Comparison of ENCODE assay signal across 22 cellular contexts in genomic region chr10:25639646-25640045, GRCh38.
A peak's percentile ranks its signal among the peaks of the same experiment; 100 is the strongest.
DNase-seq lines count a peak whose midpoint lies in the region; ATAC-seq and TF ChIP-seq lines count a peak whose summit lies in the region.
"Had no signal": no experiment of that assay in that cellular context is flagged by ENCODE, and none has a peak within 500 bp of the region (broad histone marks: within the 10 kb centered on the region; RNA-seq: fewer than 3 reads in every experiment).

No MANE protein-coding gene starts in this region.

- H3K9me3 ChIP-seq in H9 (ENCODE audit: control insufficient read depth, low read depth, low read length) (no peaks in the 10 kb centered on the region), tibial nerve (no peaks in the 10 kb centered on the region)
- H3K9me3 ChIP-seq in effector memory CD4-positive, alpha-beta T cell (ENCODE audit: control insufficient read depth, low read length) = no peaks in the 10 kb centered on the region
- H3K9me3 ChIP-seq: BLaER1, HAP-1, pancreas had no signal

- no peaks in the 10 kb centered on the region for H4K20me1 ChIP-seq in H9 (ENCODE audit: control insufficient read depth, insufficient read depth, insufficient read length)
- H4K20me1 ChIP-seq: BLaER1 had no signal

- no peaks in the 10 kb centered on the region for H3K4me1 Mint-ChIP-seq in H9
- H3K4me1 Mint-ChIP-seq: nephron progenitor cell; stimulated activated naive CD8-positive, alpha-beta T cell treated with anti-CD3 and anti-CD28 coated beads, Interleukin-15, amount 100 ng/mL, for 72 hours had no signal

- H2BK15ac ChIP-seq in H9 (ENCODE audit: low read depth, low read length) = no peak overlapping the region

- no peaks in the 10 kb centered on the region for H3K27me3 Mint-ChIP-seq in H9 (ENCODE audit: low read depth)
- H3K27me3 Mint-ChIP-seq: stimulated activated naive CD8-positive, alpha-beta T cell treated with anti-CD3 and anti-CD28 coated beads, Interleukin-15, amount 100 ng/mL, for 72 hours had no signal

- H3K36me3 ChIP-seq in effector memory CD4-positive, alpha-beta T cell (ENCODE audit: control insufficient read depth, insufficient read depth, low read length) = no peaks in the 10 kb centered on the region
- no peaks in the 10 kb centered on the region for H3K36me3 ChIP-seq in tibial nerve
- H3K36me3 ChIP-seq: BLaER1, HAP-1, pancreas had no signal

- no peak overlapping the region for H2AK5ac ChIP-seq in H9 (ENCODE audit: insufficient read length, low read length)

- H2BK20ac ChIP-seq in H9 (ENCODE audit: low read depth, low read length, poor library complexity, severe bottlenecking) = no peak overlapping the region

- H3K79me2 ChIP-seq in H9 (ENCODE audit: insufficient read depth, low read length) = no peaks in the 10 kb centered on the region

- no peak for TF ChIP-seq POLR2A in tibial nerve (IDR thresholded peaks at IDR 0.05)

- H3K56ac ChIP-seq in H9 (ENCODE audit: insufficient read length, low read depth, low read length) = no peak overlapping the region

- H2BK5ac ChIP-seq in H9 (ENCODE audit: insufficient read length, low read length) = no peak overlapping the region

- H3K36me3 Mint-ChIP-seq in H9 (ENCODE audit: insufficient read depth in 1 of 3, low read depth in 3 of 3) = no peaks in the 10 kb centered on the region
- H3K36me3 Mint-ChIP-seq: activated naive CD8-positive, alpha-beta T cell had no signal

- no peak for TF ChIP-seq EP300 in tibial nerve (IDR thresholded peaks at IDR 0.05)

- H2BK120ac ChIP-seq in H9 (ENCODE audit: low read depth, low read length, poor library complexity, severe bottlenecking) = no peak overlapping the region

- H2BK12ac ChIP-seq in H9 (ENCODE audit: insufficient read length, low read depth, low read length) = no peak overlapping the region

- no peak overlapping the region for H3K23ac ChIP-seq in H9 (ENCODE audit: insufficient read length, low read depth, low read length)

- TF ChIP-seq CTCF in 22Rv1 (IDR thresholded peaks at IDR 0.05) (0 out of 2 replicates have a peak, but pooled peaks have one; percentile 13), H9 (conservative IDR thresholded peaks at IDR 0.05) (peak; percentile 42; the same call in 2 of the 3 replicates), fibroblast of villous mesenchyme (IDR thresholded peaks at IDR 0.05; ENCODE audit: insufficient read depth, low read depth, low read length) (peak; percentile 18), tibial nerve (IDR thresholded peaks at IDR 0.05) (no peak)

- no peak overlapping the region for H3K18ac ChIP-seq in H9 (ENCODE audit: insufficient read length, low read depth, low read length)

- H3K27me3 ChIP-seq in H9 (ENCODE audit: insufficient read depth, low read length) (no peaks in the 10 kb centered on the region), tibial nerve (no peaks in the 10 kb centered on the region)
- H3K27me3 ChIP-seq in effector memory CD4-positive, alpha-beta T cell (replicated peaks; ENCODE audit: control insufficient read depth, insufficient read depth, low read length, poor library complexity, severe bottlenecking) = no peaks in the 10 kb centered on the region
- H3K27me3 ChIP-seq: BLaER1, pancreas had no signal

- DNase-seq in H9 (no peak), RPMI7951 (ENCODE audit: low read depth) (peak; percentile 8), fibroblast of villous mesenchyme (ENCODE audit: low read depth) (peak; percentile 30), tibial nerve (ENCODE audit: low spot score in 2 of 2) (no peak)
- DNase-seq in central memory CD4-positive, alpha-beta T cell = no peak
- no peak for DNase-seq in effector memory CD4-positive, alpha-beta T cell
- DNase-seq: midbrain; NCI-H187; NCI-H82; nephron progenitor cell; pancreas; stimulated activated naive CD8-positive, alpha-beta T cell treated with anti-CD3 and anti-CD28 coated beads, Interleukin-15, amount 100 ng/mL, for 72 hours; T-helper 2 cell had no signal

- no peak overlapping the region for H4K91ac ChIP-seq in H9 (ENCODE audit: insufficient read length, low read depth, low read length)

- H3K9me3 Mint-ChIP-seq in H9 = no peaks in the 10 kb centered on the region
- H3K9me3 Mint-ChIP-seq: activated T-helper 2 cell treated with anti-CD3 and anti-CD28 coated beads, Interferon-gamma antibody, Interleukin-2, Interleukin-4, amounts not matched to agents 10 μg/mL and 5 μg/mL and 100 μg/mL, durations not matched to agents 14 hours and 24 hours and 36 hours; nephron progenitor cell; stimulated activated naive CD8-positive, alpha-beta T cell treated with anti-CD3 and anti-CD28 coated beads, Interleukin-15, amount 100 ng/mL, for 72 hours had no signal

- H2AFZ ChIP-seq in H9 (ENCODE audit: low read length) = no peak overlapping the region

- H3K4me3 Mint-ChIP-seq in H9 = no peak overlapping the region
- H3K4me3 Mint-ChIP-seq: activated naive CD8-positive, alpha-beta T cell; nephron progenitor cell; stimulated activated naive CD8-positive, alpha-beta T cell treated with anti-CD3 and anti-CD28 coated beads, Interleukin-15, amount 100 ng/mL, for 72 hours had no signal

- no peak overlapping the region for H4K5ac ChIP-seq in H9 (ENCODE audit: insufficient read length, low read depth, low read length)

- no peak for ATAC-seq in GM18870 (IDR thresholded peaks at IDR 0.05; ENCODE audit: unreplicated experiment)
- ATAC-seq: left lobe of liver; Panc1; stimulated activated naive CD8-positive, alpha-beta T cell treated with anti-CD3 and anti-CD28 coated beads, Interleukin-15, amount 100 ng/mL, for 72 hours had no signal

- no peak overlapping the region for H3K4me2 ChIP-seq in H9 (ENCODE audit: insufficient read depth, insufficient read length, low read length)
- H3K4me2 ChIP-seq: BLaER1 had no signal

- H4K8ac ChIP-seq in H9 (replicated peaks; ENCODE audit: insufficient read length, low read depth, low read length) = no peak overlapping the region

- no peak overlapping the region for H3K4ac ChIP-seq in H9 (ENCODE audit: low read depth, low read length)

- H3K4me3 ChIP-seq in fibroblast of villous mesenchyme (ENCODE audit: low read depth, low read length) (no peak overlapping the region), tibial nerve (no peak overlapping the region)
- H3K4me3 ChIP-seq in effector memory CD4-positive, alpha-beta T cell (ENCODE audit: insufficient read depth, low read depth, low read length, poor library complexity, severe bottlenecking) = no peak overlapping the region
- H3K4me3 ChIP-seq: BLaER1, HAP-1, pancreas, SK-N-MC had no signal

- no peaks in the 10 kb centered on the region for H3K4me1 ChIP-seq in H9 (ENCODE audit: insufficient read depth, low read length)
- H3K4me1 ChIP-seq in effector memory CD4-positive, alpha-beta T cell (ENCODE audit: control insufficient read depth, insufficient read depth, low read length, poor library complexity, severe bottlenecking) = no peaks in the 10 kb centered on the region
- H3K4me1 ChIP-seq in tibial nerve = no peaks in the 10 kb centered on the region
- H3K4me1 ChIP-seq: BLaER1, HAP-1, pancreas had no signal

- no peak overlapping the region for H3K9ac ChIP-seq in H9 (ENCODE audit: extremely low read depth, insufficient read length, low read length)
- H3K9ac ChIP-seq: BLaER1 had no signal

- H3K14ac ChIP-seq in H9 (ENCODE audit: insufficient read depth, low read length) = no peak overlapping the region

- H3K27ac ChIP-seq in 22Rv1 = no peak overlapping the region
- no peak overlapping the region for H3K27ac ChIP-seq in H9 (ENCODE audit: insufficient read length, low read depth, low read length)
- no peak overlapping the region for H3K27ac ChIP-seq in effector memory CD4-positive, alpha-beta T cell (ENCODE audit: insufficient read depth, low read length, poor library complexity, severe bottlenecking)
- no peak overlapping the region for H3K27ac ChIP-seq in tibial nerve
- H3K27ac ChIP-seq: BLaER1, pancreas, SK-N-MC had no signal

- no CpG with 5 or more reads among the region's 2 CpGs for WGBS in H9 (ENCODE audit: extremely low coverage, insufficient read length, low lambda C conversion rate)
- 91% methylated on average over 2 of the region's 2 CpGs for WGBS in tibial nerve, 2 donors

- no peaks in the 10 kb centered on the region for H3K23me2 ChIP-seq in H9 (ENCODE audit: insufficient read length, low read depth, low read length, poor library complexity, severe bottlenecking)

- H3K27ac Mint-ChIP-seq in H9 = no peak overlapping the region
- H3K27ac Mint-ChIP-seq: activated naive CD8-positive, alpha-beta T cell; activated T-helper 2 cell treated with anti-CD3 and anti-CD28 coated beads, Interferon-gamma antibody, Interleukin-2, Interleukin-4, amounts not matched to agents 10 μg/mL and 5 μg/mL and 100 μg/mL, durations not matched to agents 14 hours and 24 hours and 36 hours; nephron progenitor cell; stimulated activated naive CD8-positive, alpha-beta T cell treated with anti-CD3 and anti-CD28 coated beads, Interleukin-15, amount 100 ng/mL, for 72 hours had no signal

- no peak overlapping the region for H3T11ph ChIP-seq in H9 (ENCODE audit: low read length)

- no peaks in the 10 kb centered on the region for H3K79me1 ChIP-seq in H9 (ENCODE audit: insufficient read depth, low read depth, low read length, poor library complexity, severe bottlenecking)

Comparison
In these comparisons a context has a peak if more than half of its experiments do, and no peak if none do; other contexts are left out.
1. CTCF ChIP-seq: peak in 22Rv1 (single experiment), H9 (single experiment) and fibroblast of villous mesenchyme (single experiment); none in tibial nerve (0 of 5).
2. DNase-seq: peak in RPMI7951 (single experiment) and fibroblast of villous mesenchyme (single experiment); none in H9 (single experiment), central memory CD4-positive, alpha-beta T cell (single experiment), effector memory CD4-positive, alpha-beta T cell (0 of 3) and tibial nerve (0 of 2).